In the genomic region with DNA sequence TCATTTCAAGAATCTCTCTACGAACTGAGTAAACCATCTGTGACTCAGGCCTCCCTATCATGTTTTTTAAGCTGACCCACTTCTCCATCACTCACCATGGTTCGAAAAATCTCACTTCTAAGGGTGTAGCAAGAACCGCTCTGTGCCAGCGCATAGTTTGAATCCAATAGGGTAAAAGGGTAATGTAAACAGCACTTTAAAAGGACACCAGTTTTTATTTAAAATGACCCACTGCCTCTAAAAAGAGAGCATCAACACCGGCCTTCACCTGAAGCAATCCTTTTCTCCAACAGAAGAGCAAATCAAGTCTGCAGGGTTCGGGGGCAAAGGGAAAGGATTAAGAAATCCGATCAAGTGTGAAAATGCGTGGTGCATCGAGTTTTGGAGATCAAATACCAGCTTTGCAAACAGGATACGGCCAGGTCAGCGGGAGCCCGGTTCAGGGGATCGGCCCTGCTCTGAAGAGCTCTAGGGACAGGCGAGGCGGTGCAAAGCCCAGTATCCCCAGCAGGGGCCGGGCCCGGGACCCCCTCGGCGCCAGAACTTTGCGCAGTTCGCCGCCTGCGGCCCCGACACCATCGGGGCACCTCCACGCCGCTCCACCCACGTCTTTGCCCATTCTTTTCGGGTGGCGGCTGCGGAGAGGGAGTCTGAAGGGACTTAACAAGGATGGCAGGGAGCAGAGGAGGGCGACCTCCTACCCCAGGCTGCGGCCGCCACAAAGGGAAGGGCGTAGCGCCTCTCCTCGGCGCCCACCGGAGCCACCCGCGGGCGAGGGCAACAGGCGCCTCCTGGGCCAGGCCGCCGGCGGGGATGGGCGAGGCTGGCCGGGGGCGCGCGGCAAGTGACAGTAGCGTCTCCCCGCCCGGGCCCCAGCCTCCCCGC, we compare ENCODE assay signal across 8 cellular contexts. TPM values are rescaled to one million over a fixed set of nuclear protein-coding genes. Genes with fewer than 3 reads are reported as not detected.
DNase-seq lines count a peak whose midpoint lies in the region; ATAC-seq and TF ChIP-seq lines count a peak whose summit lies in the region.

No MANE protein-coding gene starts in this region.

- H3K9me2 ChIP-seq in PC-9 (ENCODE audit: insufficient read depth) = no peaks in the 10 kb centered on the region

- no CpG with 5 or more reads among the region's 55 CpGs for WGBS in neuronal stem cell (ENCODE audit: extremely low coverage in 2 of 2, insufficient read length in 2 of 2, insufficient replicate concordance in 1 of 2), 2 donors
- WGBS in transverse colon (ENCODE audit: low coverage in 1 of 2), 2 donors = 2 to 8% methylated on average over 4 to 28 of the region's 55 CpGs

- H3K9ac ChIP-seq in neuronal stem cell (ENCODE audit: low read depth, low read length, poor library complexity) = peak overlapping the region; percentile 93

- no peak overlapping the region for H2AK5ac ChIP-seq in neuronal stem cell (ENCODE audit: low read depth, low read length)

- peaks cover 3% of the 10 kb centered on the region for H3K79me1 ChIP-seq in neuronal stem cell (ENCODE audit: low read depth, low read length)

- H3K27me3 ChIP-seq in PC-9 (ENCODE audit: insufficient read depth, low read depth) (no peaks in the 10 kb centered on the region), neuronal stem cell (ENCODE audit: control insufficient read depth in 3 of 3, insufficient read depth in 3 of 3, low read depth in 1 of 3, low read length in 3 of 3) (no peaks in the 10 kb centered on the region), transverse colon (no peaks in the 10 kb centered on the region)

- H2BK5ac ChIP-seq in neuronal stem cell (ENCODE audit: low read length) = no peak overlapping the region

- no peak overlapping the region for H2BK120ac ChIP-seq in neuronal stem cell (ENCODE audit: low read depth, low read length)

- H4K91ac ChIP-seq in neuronal stem cell (ENCODE audit: low read depth, low read length, poor library complexity) = no peak overlapping the region

- H4K20me1 ChIP-seq in PC-9 (ENCODE audit: insufficient read depth) = no peaks in the 10 kb centered on the region

- no peak overlapping the region for H2BK15ac ChIP-seq in neuronal stem cell (ENCODE audit: low read length)

- no peaks in the 10 kb centered on the region for H3K4me1 ChIP-seq in PC-9 (replicated peaks; ENCODE audit: insufficient read depth)
- H3K4me1 ChIP-seq in neuronal stem cell (ENCODE audit: control insufficient read depth in 2 of 2, insufficient read depth in 1 of 2, low read depth in 1 of 2, low read length in 2 of 2) = peaks cover 5 to 13% of the 10 kb centered on the region in 2 donors
- H3K4me1 ChIP-seq in transverse colon = peaks cover 0 to 36% (median 10%) of the 10 kb centered on the region in 4 donors

- peak overlapping the region; percentile 48 for H4K8ac ChIP-seq in neuronal stem cell (ENCODE audit: low read depth, low read length)

- H3K4me2 ChIP-seq in PC-9 (peak overlapping the region; percentile 93), neuronal stem cell (ENCODE audit: insufficient read depth, low read length, poor library complexity, severe bottlenecking) (peak overlapping the region; percentile 69)

- H3K27ac ChIP-seq in PC-9 (no peak overlapping the region), neuronal stem cell (replicated peaks; ENCODE audit: low read length) (peak overlapping the region; percentile 67), transverse colon (peak overlapping the region; percentile 93 to 98 (median 96))

- H2AFZ ChIP-seq in PC-9 (peak overlapping the region; percentile 86), neuronal stem cell (ENCODE audit: low read length) (peak overlapping the region; percentile 100)

- CTCF ChIA-PET in PC-9 (lab: Charles Lee) = interaction anchor here (0.5 to 0.7 kb wide), 2 partner anchors 15 to 996 kb away, joined by 4 to 6 read pairs; no protein-coding TSS in a partner anchor

- no peak overlapping the region for H3K4ac ChIP-seq in neuronal stem cell (ENCODE audit: low read length)

- ATAC-seq in GM18907 (IDR thresholded peaks at IDR 0.05; ENCODE audit: unreplicated experiment) (peak; percentile 53), HG03103 (IDR thresholded peaks at IDR 0.05; ENCODE audit: low read depth, unreplicated experiment) (peak; percentile 36)

- H3F3A ChIP-seq in PC-9 (ENCODE audit: insufficient read depth, low read depth) = no peaks in the 10 kb centered on the region

- BruUV-seq in PC-9 (replicated peaks; lab: Mats Ljungman, UMichigan) = TSS peak; percentile 48

- peaks cover 14% of the 10 kb centered on the region; the same call in 1 of the 2 replicates for H3K79me2 ChIP-seq in PC-9 (ENCODE audit: low read depth)

- TF ChIP-seq CTCF in PC-9 (conservative IDR thresholded peaks at IDR 0.05) (peak; percentile 43), transverse colon (IDR thresholded peaks at IDR 0.05) (peak; percentile 42 to 63 (median 52))

- DNase-seq in Ammon's horn (ENCODE audit: low spot score) = peak; percentile 34
- DNase-seq in PC-9 = peak in 1 of 2 experiments; percentile 39
- DNase-seq in activated gamma-delta T cell treated with anti-CD3 and anti-CD28 coated beads, Interleukin-2, amount 50 U/mL, for 16 hours (ENCODE audit: low read depth) = peak; percentile 24
- peak; percentile 49 for DNase-seq in germinal center (ENCODE audit: low spot score)
- DNase-seq in neuronal stem cell (ENCODE audit: low spot score) = peak; percentile 63
- DNase-seq in transverse colon = peak; percentile 56

- POLR2A ChIA-PET in PC-9 (lab: Charles Lee; ENCODE audit: unreplicated experiment) = interaction anchor here (0.6 to 0.8 kb wide), 2 partner anchors 207 to 213 kb away, joined by 3 to 4 read pairs; a partner anchor contains a TSS

- H3K18ac ChIP-seq in neuronal stem cell (ENCODE audit: low read length) = peak overlapping the region; percentile 99

- intact Hi-C loops in PC-9 (cut with micrococcal nuclease; ENCODE audit: unreplicated experiment) = loop anchor here (2.0 to 5.0 kb wide), 2 partner anchors 210 to 289 kb away; a partner anchor contains a TSS
- intact Hi-C loops in transverse colon (cut with DNase I; ENCODE audit: low total_unique reads) = no loop called here

- H3K9me3 ChIP-seq in PC-9 (ENCODE audit: insufficient read depth, low read depth) (no peaks in the 10 kb centered on the region), neuronal stem cell (replicated peaks in 1 of 2; ENCODE audit: control insufficient read depth in 2 of 2, insufficient read depth in 1 of 2, low read depth in 1 of 2, low read length in 2 of 2) (no peaks in the 10 kb centered on the region), transverse colon (no peaks in the 10 kb centered on the region)

- H3K4me3 ChIP-seq in PC-9 (peak overlapping the region; percentile 66), neuronal stem cell (ENCODE audit: low read length in 2 of 2) (peak overlapping the region; percentile 99 to 100), transverse colon (peak overlapping the region; percentile 89 to 95 (median 94))

- in situ Hi-C loops in transverse colon (cut with MboI; ENCODE audit: low pct_ligation_motif_present in 1 of 4, low pct_unique_long_range_greater_than_20kb in 1 of 4, low sequenced_read_pairs in 3 of 4) = no loop called here

- TF ChIP-seq EP300 in transverse colon (IDR thresholded peaks at IDR 0.05; ENCODE audit: low read depth) = no peak

- no peaks in the 10 kb centered on the region for H3K36me3 ChIP-seq in PC-9 (ENCODE audit: low read depth)
- no peaks in the 10 kb centered on the region for H3K36me3 ChIP-seq in neuronal stem cell (replicated peaks in 1 of 2; ENCODE audit: control insufficient read depth in 2 of 2, insufficient read depth in 2 of 2, low read length in 2 of 2)
- no peaks in the 10 kb centered on the region for H3K36me3 ChIP-seq in transverse colon

- H3K14ac ChIP-seq in neuronal stem cell (ENCODE audit: low read length) = no peak overlapping the region

- H2BK12ac ChIP-seq in neuronal stem cell (ENCODE audit: low read length) = no peak overlapping the region

- no peak for TF ChIP-seq POLR2A in transverse colon (IDR thresholded peaks at IDR 0.05)

- H3K23ac ChIP-seq in neuronal stem cell (ENCODE audit: low read depth, low read length, poor library complexity) = peak overlapping the region; percentile 98

RNA-seq across cellular contexts. Expression of a gene that starts 0.8 kb away (rescaled TPM):
- total RNA-seq in PC-9 (2021) (10.9 and 11.0 TPM in 2 replicates), transverse colon (10 to 100 TPM in 3 of 4 donors, 1 to 10 TPM in 1; 5.2 to 39.3 (median 33.8) TPM)
- 21.4 TPM for polyA plus RNA-seq in neuronal stem cell (2013, experiment 1 of 2)
- 22.7 TPM for polyA plus RNA-seq in neuronal stem cell (2013, experiment 2 of 2)
